Comparison of ENCODE assay signal across 1 cellular context in the genomic region with DNA sequence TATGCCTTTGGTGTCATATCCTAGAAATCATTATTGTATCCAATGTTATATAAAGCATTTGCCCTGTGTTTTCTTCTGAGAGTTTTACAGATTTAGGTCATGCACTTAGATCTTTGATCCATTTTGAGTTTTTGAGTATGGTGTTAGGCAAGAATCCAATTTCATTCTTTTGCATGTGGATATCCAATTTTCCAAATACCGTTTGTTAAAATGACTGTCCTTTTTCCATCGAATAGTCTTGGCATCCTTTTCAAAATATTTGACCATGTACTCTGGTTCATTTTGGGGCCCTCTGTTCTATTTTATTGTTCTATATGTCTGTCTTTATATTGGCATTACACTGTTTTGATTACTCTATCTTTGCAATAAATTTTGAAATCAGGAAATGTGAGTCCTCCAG.
TF ChIP-seq lines count a peak whose summit lies in the region.

No MANE protein-coding gene starts in this region.

TF ChIP-seq in HepG2, 621 proteins besides CTCF, POLR2A, EP300 and RAD21:
- TF ChIP-seq ZNF737 (CRISPR knock-in tag; IDR thresholded peaks at IDR 0.05; ENCODE audit: borderline replicate concordance) (no peak), ZBTB42 (CRISPR knock-in tag; IDR thresholded peaks at IDR 0.05) (no peak), ZNF746 (CRISPR knock-in tag; IDR thresholded peaks at IDR 0.05) (no peak), FOXP4 (CRISPR knock-in tag; IDR thresholded peaks at IDR 0.05) (no peak), REPIN1 (CRISPR knock-in tag; IDR thresholded peaks at IDR 0.05; ENCODE audit: borderline replicate concordance, low read depth) (no peak), ZNF335 (CRISPR knock-in tag; IDR thresholded peaks at IDR 0.05) (no peak), DZIP1 (CRISPR knock-in tag; IDR thresholded peaks at IDR 0.05) (no peak), HNF4A (CRISPR knock-in tag; IDR thresholded peaks at IDR 0.05) (no peak)
- TF ChIP-seq, protein P1, sequence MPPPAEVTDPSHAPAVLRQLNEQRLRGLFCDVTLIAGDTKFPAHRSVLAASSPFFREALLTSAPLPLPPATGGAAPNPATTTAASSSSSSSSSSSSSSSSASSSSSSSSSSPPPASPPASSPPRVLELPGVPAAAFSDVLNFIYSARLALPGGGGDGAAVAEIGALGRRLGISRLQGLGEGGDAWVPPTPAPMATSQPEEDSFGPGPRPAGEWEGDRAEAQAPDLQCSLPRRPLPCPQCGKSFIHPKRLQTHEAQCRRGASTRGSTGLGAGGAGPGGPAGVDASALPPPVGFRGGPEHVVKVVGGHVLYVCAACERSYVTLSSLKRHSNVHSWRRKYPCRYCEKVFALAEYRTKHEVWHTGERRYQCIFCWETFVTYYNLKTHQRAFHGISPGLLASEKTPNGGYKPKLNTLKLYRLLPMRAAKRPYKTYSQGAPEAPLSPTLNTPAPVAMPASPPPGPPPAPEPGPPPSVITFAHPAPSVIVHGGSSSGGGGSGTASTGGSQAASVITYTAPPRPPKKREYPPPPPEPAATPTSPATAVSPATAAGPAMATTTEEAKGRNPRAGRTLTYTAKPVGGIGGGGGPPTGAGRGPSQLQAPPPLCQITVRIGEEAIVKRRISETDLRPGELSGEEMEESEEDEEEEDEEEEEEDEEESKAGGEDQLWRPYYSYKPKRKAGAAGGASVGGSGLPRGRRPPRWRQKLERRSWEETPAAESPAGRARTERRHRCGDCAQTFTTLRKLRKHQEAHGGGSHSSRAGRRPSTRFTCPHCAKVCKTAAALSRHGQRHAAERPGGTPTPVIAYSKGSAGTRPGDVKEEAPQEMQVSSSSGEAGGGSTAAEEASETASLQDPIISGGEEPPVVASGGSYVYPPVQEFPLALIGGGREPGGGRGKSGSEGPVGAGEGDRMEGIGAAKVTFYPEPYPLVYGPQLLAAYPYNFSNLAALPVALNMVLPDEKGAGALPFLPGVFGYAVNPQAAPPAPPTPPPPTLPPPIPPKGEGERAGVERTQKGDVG (CRISPR knock-in tag; IDR thresholded peaks at IDR 0.05; ENCODE audit: borderline replicate concordance): no peak
